Comparison of ENCODE assay signal across 15 cellular contexts in the genomic region with DNA sequence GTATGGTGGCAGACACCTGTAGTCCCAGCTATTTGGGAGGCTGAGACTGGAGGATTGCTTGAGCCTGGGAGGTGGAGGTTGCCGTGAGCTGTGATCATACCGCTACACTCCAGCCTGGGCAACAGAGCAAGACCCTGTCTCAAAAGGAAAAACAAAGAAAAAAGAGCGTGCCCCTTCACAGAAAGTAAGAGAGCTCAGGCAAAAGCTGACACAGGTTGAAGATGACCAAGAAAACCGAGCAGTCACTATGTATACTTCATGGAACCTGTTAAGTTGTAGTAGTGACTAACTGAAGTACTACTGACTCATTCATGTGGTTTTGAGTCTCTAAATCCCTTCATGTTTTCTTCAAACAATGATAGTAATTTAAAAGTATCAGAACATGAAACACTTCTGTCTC. TPM values are rescaled to one million over a fixed set of nuclear protein-coding genes. Genes with fewer than 3 reads are reported as not detected.
DNase-seq lines count a peak whose midpoint lies in the region; ATAC-seq and TF ChIP-seq lines count a peak whose summit lies in the region.
"Had no signal": no experiment of that assay in that cellular context is flagged by ENCODE, and none has a peak within 500 bp of the region (broad histone marks: within the 10 kb centered on the region; RNA-seq: fewer than 3 reads in every experiment).

No MANE protein-coding gene starts in this region.

- H3K4me1 Mint-ChIP-seq in brain, result peaks cover 26% of the 10 kb centered on the region

- H3F3A ChIP-seq in neural cell (ENCODE audit: insufficient read depth, low read length, poor library complexity, severe bottlenecking), result no peaks in the 10 kb centered on the region

- peaks cover 0 to 6% (median 0%) of the 10 kb centered on the region in 5 experiments for H3K9me3 Mint-ChIP-seq in brain

- H3K4me3 ChIP-seq in neural cell (ENCODE audit: low read length), result peak overlapping the region; percentile 92

- no peak for TF ChIP-seq CTCF in brain (conservative IDR thresholded peaks at IDR 0.05)
- TF ChIP-seq CTCF in neural cell (IDR thresholded peaks at IDR 0.05; ENCODE audit: poor library complexity, severe bottlenecking), result no peak

- no peak overlapping the region for H3K4me2 ChIP-seq in neural cell (ENCODE audit: low read length)

- H3K27ac ChIP-seq in neural cell (ENCODE audit: low read length), result no peak overlapping the region
- H3K27ac ChIP-seq: gastroesophageal sphincter, ovary had no signal

- no peaks in the 10 kb centered on the region for H3K9me2 ChIP-seq in neural cell (ENCODE audit: insufficient read depth, low read length)

- peak; percentile 38 for DNase-seq in EH (ENCODE audit: low read depth)
- peak; percentile 65 for DNase-seq in LHCN-M2 (ENCODE audit: low read depth)
- no peak for DNase-seq in NCI-H1105 (lab: John Stamatoyannopoulos, UW)
- DNase-seq in NCI-H226, result no peak
- DNase-seq: DMS 273 treated with DMSO at 0.1 percent for 48 hours; left colon; ovary; stimulated activated CD4-positive, alpha-beta T cell treated with anti-CD3 and anti-CD28 coated beads, Interleukin-1b, Interleukin-23, amount 100 ng/mL, for 48 hours; stimulated activated naive CD4-positive, alpha-beta T cell had no signal

- ATAC-seq in GM19324 (IDR thresholded peaks at IDR 0.05; ENCODE audit: low FRiP score, unreplicated experiment), result no peak
- ATAC-seq: Right ventricle myocardium inferior had no signal

- no peaks in the 10 kb centered on the region for H3K9me3 ChIP-seq in neural cell (ENCODE audit: low read length)
- H3K9me3 ChIP-seq: gastroesophageal sphincter, ovary had no signal

- no peak overlapping the region for H2AFZ ChIP-seq in neural cell (ENCODE audit: low read depth, low read length)

- no peaks in the 10 kb centered on the region for H4K20me1 ChIP-seq in neural cell (ENCODE audit: insufficient read depth)

- peaks cover 40% of the 10 kb centered on the region for H3K27me3 ChIP-seq in neural cell (ENCODE audit: insufficient read depth, low read depth, low read length)
- H3K27me3 ChIP-seq: ovary had no signal

- peaks cover 4% of the 10 kb centered on the region for H3K36me3 Mint-ChIP-seq in brain

- H3K4me3 Mint-ChIP-seq in brain, result peak overlapping the region; percentile 81 to 88 (median 86)

- TF ChIP-seq EP300 in neural cell (conservative IDR thresholded peaks at IDR 0.05; ENCODE audit: poor library complexity, severe bottlenecking), result no peak

- no peaks in the 10 kb centered on the region for H3K36me3 ChIP-seq in neural cell (ENCODE audit: insufficient read depth, low read length)
- H3K36me3 ChIP-seq: gastroesophageal sphincter, ovary had no signal

- H3K27ac Mint-ChIP-seq in brain, result peak overlapping the region in 2 of 5 experiments; percentile 18 to 92

- no peak overlapping the region for H3K9ac ChIP-seq in neural cell (ENCODE audit: low read length)

- TF ChIP-seq RAD21 in neural cell (conservative IDR thresholded peaks at IDR 0.05), result no peak

- no peaks in the 10 kb centered on the region for H3K79me2 ChIP-seq in neural cell (replicated peaks; ENCODE audit: insufficient read depth, low read length)

- H3K27me3 Mint-ChIP-seq in brain, result peaks cover 67% of the 10 kb centered on the region

TF ChIP-seq in neural cell, 6 proteins besides CTCF, POLR2A, EP300 and RAD21:
- TF ChIP-seq, protein P1, sequence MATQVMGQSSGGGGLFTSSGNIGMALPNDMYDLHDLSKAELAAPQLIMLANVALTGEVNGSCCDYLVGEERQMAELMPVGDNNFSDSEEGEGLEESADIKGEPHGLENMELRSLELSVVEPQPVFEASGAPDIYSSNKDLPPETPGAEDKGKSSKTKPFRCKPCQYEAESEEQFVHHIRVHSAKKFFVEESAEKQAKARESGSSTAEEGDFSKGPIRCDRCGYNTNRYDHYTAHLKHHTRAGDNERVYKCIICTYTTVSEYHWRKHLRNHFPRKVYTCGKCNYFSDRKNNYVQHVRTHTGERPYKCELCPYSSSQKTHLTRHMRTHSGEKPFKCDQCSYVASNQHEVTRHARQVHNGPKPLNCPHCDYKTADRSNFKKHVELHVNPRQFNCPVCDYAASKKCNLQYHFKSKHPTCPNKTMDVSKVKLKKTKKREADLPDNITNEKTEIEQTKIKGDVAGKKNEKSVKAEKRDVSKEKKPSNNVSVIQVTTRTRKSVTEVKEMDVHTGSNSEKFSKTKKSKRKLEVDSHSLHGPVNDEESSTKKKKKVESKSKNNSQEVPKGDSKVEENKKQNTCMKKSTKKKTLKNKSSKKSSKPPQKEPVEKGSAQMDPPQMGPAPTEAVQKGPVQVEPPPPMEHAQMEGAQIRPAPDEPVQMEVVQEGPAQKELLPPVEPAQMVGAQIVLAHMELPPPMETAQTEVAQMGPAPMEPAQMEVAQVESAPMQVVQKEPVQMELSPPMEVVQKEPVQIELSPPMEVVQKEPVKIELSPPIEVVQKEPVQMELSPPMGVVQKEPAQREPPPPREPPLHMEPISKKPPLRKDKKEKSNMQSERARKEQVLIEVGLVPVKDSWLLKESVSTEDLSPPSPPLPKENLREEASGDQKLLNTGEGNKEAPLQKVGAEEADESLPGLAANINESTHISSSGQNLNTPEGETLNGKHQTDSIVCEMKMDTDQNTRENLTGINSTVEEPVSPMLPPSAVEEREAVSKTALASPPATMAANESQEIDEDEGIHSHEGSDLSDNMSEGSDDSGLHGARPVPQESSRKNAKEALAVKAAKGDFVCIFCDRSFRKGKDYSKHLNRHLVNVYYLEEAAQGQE (IDR thresholded peaks at IDR 0.05; ENCODE audit: borderline replicate concordance), result no peak
- TF ChIP-seq EZH2 (IDR thresholded peaks at IDR 0.05; ENCODE audit: borderline replicate concordance, insufficient read depth, low read length, poor library complexity, severe bottlenecking) (no peak), POLR2AphosphoS5 (IDR thresholded peaks at IDR 0.05) (no peak), SMC3 (conservative IDR thresholded peaks at IDR 0.05; ENCODE audit: poor library complexity) (no peak), MXI1 (conservative IDR thresholded peaks at IDR 0.05; ENCODE audit: poor library complexity, severe bottlenecking) (no peak), TAF1 (IDR thresholded peaks at IDR 0.05; ENCODE audit: low read depth) (no peak)

RNA-seq across cellular contexts. Expression of a gene that starts 1.2 kb away (rescaled TPM):
- 0.80 TPM in 1 of 2 replicates, not detected in the other for total RNA-seq in LHCN-M2 (2014; rRNA removed)
- 0.12 TPM for polyA plus RNA-seq in LHCN-M2 (2012)
- polyA plus RNA-seq in brain (ENCODE audit: insufficient read depth, low read depth, low replicate concordance), result 0.49 TPM
- polyA plus RNA-seq in neural cell, result 32.5 and 34.4 TPM in 2 replicates
- 17.2 and 22.4 TPM in 2 replicates for polyA minus RNA-seq in neural cell
- total RNA-seq: dermis microvascular lymphatic vessel endothelial cell had no signal

RNA-seq across cellular contexts. Expression of a gene that starts 19.0 kb away (rescaled TPM):
- 24.1 and 29.3 TPM in 2 replicates for total RNA-seq in LHCN-M2 (2014; rRNA removed)
- polyA plus RNA-seq in LHCN-M2 (2012), result 30.5 TPM
- polyA plus RNA-seq in brain (ENCODE audit: insufficient read depth, low read depth, low replicate concordance) (12.6 TPM), neural cell (18.9 and 33.8 TPM in 2 replicates)
- 30.7 and 35.9 TPM in 2 replicates for polyA minus RNA-seq in neural cell

RNA-seq across cellular contexts. Expression of a gene that starts 47.1 kb away (rescaled TPM):
- 53.5 and 53.7 TPM in 2 replicates for total RNA-seq in LHCN-M2 (2014; rRNA removed)
- 44.6 TPM for polyA plus RNA-seq in LHCN-M2 (2012)
- polyA plus RNA-seq in brain (ENCODE audit: insufficient read depth, low read depth, low replicate concordance), result 25.1 TPM
- 49.5 and 49.7 TPM in 2 replicates for polyA plus RNA-seq in neural cell
- 37.3 and 38.7 TPM in 2 replicates for polyA minus RNA-seq in neural cell

Comparison
In these comparisons a context has a peak if more than half of its experiments do, and no peak if none do; other contexts are left out.
1. DNase-seq: peak in EH (single experiment) and LHCN-M2 (single experiment); none in NCI-H1105 (single experiment) and NCI-H226 (single experiment).
2. RNA of a gene that starts 1.2 kb away (polyA plus RNA-seq): 32.5 to 34.4 TPM in neural cell; 0.49 TPM in brain (single experiment); every median in the first group is over 10 times any median in the second.